Comparison of ENCODE assay signal across 11 cellular contexts in the genomic region with DNA sequence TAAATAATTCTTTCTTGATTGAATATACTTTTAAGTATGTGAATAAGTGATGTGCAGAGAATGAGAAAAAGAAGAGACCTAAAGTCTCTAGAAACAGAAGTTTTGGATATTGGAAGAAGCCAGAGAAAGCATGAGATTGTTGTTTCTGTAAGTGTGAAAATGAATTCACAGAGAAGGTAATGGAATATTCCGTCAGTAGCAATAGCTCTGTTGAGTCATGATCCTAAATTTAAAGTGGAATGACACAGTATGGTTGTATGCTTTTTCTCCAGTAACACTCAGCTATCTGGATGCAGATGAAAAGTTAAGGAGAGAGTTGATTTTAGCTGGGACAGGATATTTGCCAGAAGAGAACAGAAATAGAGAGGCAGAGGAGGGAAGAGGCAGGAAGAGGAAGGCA.
"Had no signal": no experiment of that assay in that cellular context is flagged by ENCODE, and none has a peak within 500 bp of the region (broad histone marks: within the 10 kb centered on the region; RNA-seq: fewer than 3 reads in every experiment).

No MANE protein-coding gene starts in this region.

- H3K27me3 ChIP-seq: suprapubic skin, thyroid gland had no signal

- H3K4me3 ChIP-seq: mucosa of descending colon, suprapubic skin, thyroid gland had no signal

- H3K9me3 ChIP-seq: suprapubic skin, thyroid gland had no signal

- H3K4me1 ChIP-seq: suprapubic skin, thyroid gland had no signal

- ATAC-seq: mucosa of descending colon; naive thymus-derived CD8-positive, alpha-beta T cell; right cardiac atrium had no signal

- DNase-seq: endodermal cell; immature natural killer cell; mucosa of descending colon; naive thymus-derived CD8-positive, alpha-beta T cell; posterior cingulate gyrus; right cardiac atrium; small intestine; stimulated activated CD4-positive, alpha-beta T cell treated with anti-CD3 and anti-CD28 coated beads, Interleukin-2, amount 100 ng/mL, for 48 hours; stimulated activated naive CD4-positive, alpha-beta T cell treated with Interleukin-2 at 50 U/mL for 16 hours; thyroid gland had no signal

- H3K27ac ChIP-seq: suprapubic skin, thyroid gland had no signal

- H3K36me3 ChIP-seq: suprapubic skin, thyroid gland had no signal
